ENCODE assay signal across 10 cellular contexts in the genomic region with DNA sequence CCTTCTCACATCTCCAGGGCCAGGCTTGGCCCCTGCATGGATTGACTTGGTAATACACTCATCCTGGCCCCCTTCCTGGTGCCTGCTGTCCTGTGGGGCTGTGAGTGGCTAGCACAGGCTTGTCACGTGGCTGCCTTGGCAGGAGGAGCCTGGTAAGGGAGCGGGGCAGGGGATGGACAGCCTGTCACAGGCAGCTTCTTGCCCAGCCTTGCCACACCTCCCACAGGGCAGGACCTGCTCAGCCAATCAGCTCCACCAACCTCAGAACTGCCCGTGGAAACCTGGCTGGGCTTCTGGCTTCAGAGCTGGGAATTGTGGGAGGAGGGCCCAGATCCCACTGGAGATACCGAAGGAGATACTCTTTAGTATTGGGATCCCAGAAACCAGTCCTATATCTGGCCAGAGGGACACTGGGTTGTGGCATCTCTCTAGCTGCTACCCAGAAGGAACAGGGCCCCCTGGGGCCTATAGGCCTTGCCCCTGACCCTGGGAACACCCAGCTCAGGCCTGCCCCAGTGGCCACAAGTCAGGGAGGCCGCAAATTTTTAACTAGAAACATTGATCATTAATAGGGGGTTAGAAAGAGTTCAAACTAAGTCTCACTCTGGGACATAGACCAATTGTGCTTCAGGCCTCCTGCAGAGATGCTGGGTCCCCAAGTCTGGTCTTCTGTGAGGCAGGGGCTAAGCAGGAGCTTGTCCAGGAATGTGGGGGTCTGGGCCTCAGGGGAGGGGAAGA. TPM values are rescaled to one million over a fixed set of nuclear protein-coding genes. Genes with fewer than 3 reads are reported as not detected.
DNase-seq lines count a peak whose midpoint lies in the region; ATAC-seq, FAIRE-seq and TF ChIP-seq lines count a peak whose summit lies in the region.
"Had no signal": no experiment of that assay in that cellular context is flagged by ENCODE, and none has a peak within 500 bp of the region (broad histone marks: within the 10 kb centered on the region; RNA-seq: fewer than 3 reads in every experiment).

A gene (plus strand): TSS at position 330 of the 738 bp plus-strand sequence. CDS start 315 bp downstream, at position 645.

- POLR2A ChIA-PET in GM12878 (lab: Charles Lee) = interaction anchor here (1.1 kb wide), 1 partner anchor 20 kb away, joined by 3 read pairs; no protein-coding TSS in a partner anchor

- FAIRE-seq in GM12878 (lab: Jason Lieb, UNC) = no peak

- H3K9ac ChIP-seq in GM12878 (ENCODE audit: control insufficient read depth, insufficient read depth, low read length) = no peak within 1 kb of the TSS
- peak within 1 kb of the TSS in 1 of 5 donors; percentile 40 for H3K9ac ChIP-seq in subcutaneous abdominal adipose tissue (ENCODE audit: low read length in 5 of 5)

- H3K36me3 ChIP-seq in GM12878 (ENCODE audit: control insufficient read depth in 2 of 2, insufficient read depth in 2 of 2, low read length in 1 of 2) (no peaks in the 10 kb centered on the region), subcutaneous abdominal adipose tissue (ENCODE audit: control insufficient read depth in 5 of 5, insufficient read depth in 5 of 5, low read length in 5 of 5) (no peaks in the 10 kb centered on the region)
- H3K36me3 ChIP-seq: breast epithelium, HAP-1 had no signal

- H3K27ac ChIP-seq in GM12878 (ENCODE audit: control insufficient read depth, insufficient read depth) = no peak within 1 kb of the TSS
- no peak within 1 kb of the TSS for H3K27ac ChIP-seq in subcutaneous abdominal adipose tissue (ENCODE audit: low read depth, low read length)
- H3K27ac ChIP-seq: breast epithelium had no signal

- H2AFZ ChIP-seq in GM12878 (ENCODE audit: control insufficient read depth, low read depth, low read length) = no peak within 1 kb of the TSS; the same call in 1 of the 2 replicates

- CTCF ChIA-PET in GM12878 (lab: Yijun Ruan, JAX) = interaction anchor here (0.6 to 4.7 kb wide), 2 partner anchors 12 to 475 kb away, joined by 3 to 29 read pairs; a partner anchor contains a TSS

- TF ChIP-seq CTCF in GM12878 (IDR thresholded peaks at IDR 0.05 in 2 of 3, conservative IDR thresholded peaks at IDR 0.05 in 1 of 3; ENCODE audit: control insufficient read depth in 2 of 3, extremely low read depth in 1 of 3, insufficient read depth in 1 of 3, low read depth in 3 of 3, low read length in 3 of 3) (no peak), GM13976 (IDR thresholded peaks at IDR 0.05; ENCODE audit: borderline replicate concordance, control extremely low read depth, extremely low read depth, insufficient read depth, missing control alignments) (no peak)

- H3K4me1 ChIP-seq in GM12878 (ENCODE audit: control insufficient read depth, insufficient read depth, low read length) = no peaks in the 10 kb centered on the region
- peaks cover 0 to 35% (median 22%) of the 10 kb centered on the region in 5 donors for H3K4me1 ChIP-seq in subcutaneous abdominal adipose tissue (ENCODE audit: control insufficient read depth in 5 of 5, insufficient read depth in 5 of 5, low read length in 5 of 5)
- H3K4me1 ChIP-seq: breast epithelium, HAP-1 had no signal

- no peak for TF ChIP-seq EP300 in GM12878 (IDR thresholded peaks at IDR 0.05; ENCODE audit: borderline replicate concordance in 1 of 2, control insufficient read depth in 1 of 2, low read depth in 2 of 2, low read length in 2 of 2)

- BruUV-seq in GM12878 (replicated peaks; lab: Mats Ljungman, UMichigan) = no TSS peak

- WGBS in GM12878 (ENCODE audit: insufficient coverage, insufficient replicate concordance, low lambda C conversion rate, missing lambda C conversion rate) = 18% methylated on average over 5 of the region's 5 CpGs

- no peak for TF ChIP-seq POLR2A in GM12878 (IDR thresholded peaks at IDR 0.05; ENCODE audit: low read depth, low read length)

- DNase-seq in Daoy (ENCODE audit: low read depth) (peak; percentile 60), GM12878 (ENCODE audit: low read depth, low spot score) (no peak), iPS DF 19.7 (ENCODE audit: low read depth, low spot score) (peak; percentile 65), GM13976 (ENCODE audit: low spot score) (no peak), MV-4-11 (lab: John Stamatoyannopoulos, UW) (no peak), activated gamma-delta T cell (lab: John Stamatoyannopoulos, UW) (no peak)

- H3K4me3 ChIP-seq in GM12878 = no peak within 1 kb of the TSS
- H3K4me3 ChIP-seq in subcutaneous abdominal adipose tissue (ENCODE audit: low read depth in 1 of 5, low read length in 5 of 5) = peak within 1 kb of the TSS in 3 of 5 donors; percentile 4 to 23 (median 16)
- H3K4me3 ChIP-seq: breast epithelium, HAP-1 had no signal

- RAD21 ChIA-PET in GM12878 (lab: Charles Lee; ENCODE audit: unreplicated experiment) = interaction anchor here (0.9 kb wide), 1 partner anchor 30 kb away, joined by 3 read pairs; no protein-coding TSS in a partner anchor

- H3K9me3 ChIP-seq in GM12878 (replicated peaks; ENCODE audit: control insufficient read depth, insufficient read depth, low read length) (no peaks in the 10 kb centered on the region), subcutaneous abdominal adipose tissue (ENCODE audit: control insufficient read depth in 5 of 5, low read length in 5 of 5) (no peaks in the 10 kb centered on the region)
- H3K9me3 ChIP-seq: breast epithelium, HAP-1 had no signal

- H3K27me3 ChIP-seq in GM12878 (replicated peaks in 1 of 2; ENCODE audit: control insufficient read depth in 2 of 2, insufficient read depth in 2 of 2, low read length in 1 of 2) = no peaks in the 10 kb centered on the region
- H3K27me3 ChIP-seq in subcutaneous abdominal adipose tissue (ENCODE audit: control insufficient read depth in 5 of 5, insufficient read depth in 4 of 5, low read length in 5 of 5) = no peaks in the 10 kb centered on the region
- H3K27me3 ChIP-seq: breast epithelium had no signal

- intact Hi-C loops in GM12878 (cut with micrococcal nuclease; ENCODE audit: unreplicated experiment) = no loop called here

- no peaks in the 10 kb centered on the region for H4K20me1 ChIP-seq in GM12878 (ENCODE audit: control insufficient read depth, insufficient read depth)

- no peaks in the 10 kb centered on the region for H3K79me2 ChIP-seq in GM12878 (ENCODE audit: control insufficient read depth, insufficient read depth, low read length)

- in situ Hi-C loops in GM12878 (cut with MboI) = no loop called here
- in situ Hi-C loops in GM13976 (cut with MboI; ENCODE audit: low sequenced_read_pairs, unreplicated experiment) = no loop called here

- ATAC-seq in HG03571 (IDR thresholded peaks at IDR 0.05; ENCODE audit: unreplicated experiment) (peak; percentile 77), GM12878 (peak; percentile 97)

- H3K4me2 ChIP-seq in GM12878 (ENCODE audit: control insufficient read depth, insufficient read depth) = no peak within 1 kb of the TSS

- SMC1A ChIA-PET in GM12878 (lab: Charles Lee; ENCODE audit: uncharacterized antibody, unreplicated experiment) = interaction anchor here (1.9 kb wide), 1 partner anchor 12 kb away, joined by 7 read pairs; no protein-coding TSS in a partner anchor

- TF ChIP-seq RAD21 in GM12878 (IDR thresholded peaks at IDR 0.05; ENCODE audit: insufficient read depth, low read depth, low read length) = no peak

TF ChIP-seq in GM12878, 131 proteins besides CTCF, POLR2A, EP300 and RAD21:
- no peak for TF ChIP-seq IKZF2 (IDR thresholded peaks at IDR 0.05)
- TF ChIP-seq BHLHE40 (IDR thresholded peaks at IDR 0.05; ENCODE audit: borderline replicate concordance in 1 of 2, low read depth in 2 of 2, low read length in 1 of 2) = peak in 1 of 2 experiments; percentile 32; a peak in 1 of 4 replicates
- TF ChIP-seq RAD51 (IDR thresholded peaks at IDR 0.05) = peak; percentile 57; the same call in 1 of the 2 replicates
- no peak for TF ChIP-seq RB1 (IDR thresholded peaks at IDR 0.05; ENCODE audit: borderline replicate concordance)
- TF ChIP-seq, protein P1, sequence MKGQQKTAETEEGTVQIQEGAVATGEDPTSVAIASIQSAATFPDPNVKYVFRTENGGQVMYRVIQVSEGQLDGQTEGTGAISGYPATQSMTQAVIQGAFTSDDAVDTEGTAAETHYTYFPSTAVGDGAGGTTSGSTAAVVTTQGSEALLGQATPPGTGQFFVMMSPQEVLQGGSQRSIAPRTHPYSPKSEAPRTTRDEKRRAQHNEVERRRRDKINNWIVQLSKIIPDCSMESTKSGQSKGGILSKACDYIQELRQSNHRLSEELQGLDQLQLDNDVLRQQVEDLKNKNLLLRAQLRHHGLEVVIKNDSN (IDR thresholded peaks at IDR 0.05; ENCODE audit: borderline replicate concordance, extremely low read length, insufficient read depth, low read depth, low read length) = peak; percentile 51
- 0 out of 2 replicates have a peak, but pooled peaks have one; percentile 16 for TF ChIP-seq NR2F1 (conservative IDR thresholded peaks at IDR 0.05)

RNA-seq across cellular contexts. Expression of the gene that starts here (rescaled TPM):
- total RNA-seq in Daoy (2014; rRNA removed; shearing (Covaris generic)) = not detected in 2 replicates
- 0.21 TPM in 1 of 2 replicates, not detected in the other for total RNA-seq in GM12878 (2013; cell fraction: nucleolus; rRNA removed)
- not detected in 2 replicates for total RNA-seq in GM12878 (2014; rRNA removed)
- 0.09 TPM in 1 of 2 replicates, not detected in the other for total RNA-seq in GM12878 (2014; rRNA removed; fragmentation: Illumina TruSeq; extraction: Trizol)
- not detected in 2 replicates for total RNA-seq in GM12878 (2021)
- polyA plus RNA-seq in GM12878 (2011; ENCODE audit: low read depth) = not detected
- 0.12 and 0.19 TPM in 2 replicates for polyA plus RNA-seq in GM12878 (2011; rRNA removed)
- polyA plus RNA-seq in GM12878 (2011; cell fraction: cytosol; rRNA removed) = 0.09 and 0.28 TPM in 2 replicates
- 0.28 and 0.66 TPM in 2 replicates for polyA plus RNA-seq in GM12878 (2011; cell fraction: nucleus; rRNA removed)
- polyA plus RNA-seq in GM12878 (2012) = 0.10 TPM in 1 of 2 replicates, not detected in the other
- polyA plus RNA-seq in GM12878 (2014; fragmentation: Illumina TruSeq; extraction: Trizol) = 0.01 TPM in 1 of 2 replicates, not detected in the other
- under 1 TPM in 1 of 2 experiments, not detected in 1; 0.06 TPM for polyA plus RNA-seq in GM12878 (2014; fragmentation: Nextera tagmentation; extraction: Ambion mirVana)
- polyA plus RNA-seq in GM12878 (2014; rRNA removed) = 0.05 TPM in 1 of 2 replicates, not detected in the other
- not detected for polyA plus RNA-seq in GM12878 (2016; fragmentation: Nextera tagmentation; extraction: Ambion mirVana)
- polyA minus RNA-seq in GM12878 (2011; rRNA and poly(A)+ RNA removed) = 0.46 TPM in 1 of 2 replicates, not detected in the other
- polyA minus RNA-seq in GM12878 (2011; cell fraction: cytosol; rRNA and poly(A)+ RNA removed) = not detected in 2 replicates
- polyA minus RNA-seq in GM12878 (2011; cell fraction: nucleus; rRNA and poly(A)+ RNA removed) = 0.29 TPM in 1 of 2 replicates, not detected in the other

Comparison
In these comparisons a context has a peak if more than half of its experiments do, and no peak if none do; other contexts are left out.
1. Peak in DNase-seq in Daoy; RNA of the gene not detected or under 1 TPM.
2. Peak in ATAC-seq in GM12878; RNA of the gene not detected or under 1 TPM.